In genomic region chrY:20891440-20892160, GRCh38 we compare ENCODE assay signal across 24 cellular contexts.
DNase-seq lines count a peak whose midpoint lies in the region; ATAC-seq and TF ChIP-seq lines count a peak whose summit lies in the region.
"Had no signal": no experiment of that assay in that cellular context is flagged by ENCODE, and none has a peak within 500 bp of the region (broad histone marks: within the 10 kb centered on the region; RNA-seq: fewer than 3 reads in every experiment).

No MANE protein-coding gene starts in this region.

- no CpG with 5 or more reads among the region's 3 CpGs for WGBS in right lobe of liver (ENCODE audit: insufficient coverage, low coverage, low lambda C conversion rate, missing lambda C conversion rate)

- no peak for TF ChIP-seq POLR2A in right lobe of liver (IDR thresholded peaks at IDR 0.05)

- H3K27ac ChIP-seq in right lobe of liver (no peak overlapping the region), brain microvascular endothelial cell (no peak overlapping the region)
- H3K27ac ChIP-seq: C4-2B, SK-N-MC, spleen had no signal

- peak; percentile 68 for ATAC-seq in stimulated activated naive CD8-positive, alpha-beta T cell treated with anti-CD3 and anti-CD28 coated beads, Interleukin-15, amount 100 ng/mL, for 72 hours
- no peak for ATAC-seq in stimulated activated naive CD8-positive, alpha-beta T cell treated with anti-CD3 and anti-CD28 coated beads, Interleukin-15, Interleukin-2, amounts not matched to agents 100 U/mL and 50 U/mL, for 24 hours
- ATAC-seq in HG02642 (IDR thresholded peaks at IDR 0.05; ENCODE audit: poor library complexity, unreplicated experiment) (peak; percentile 88), HG03432 (IDR thresholded peaks at IDR 0.05; ENCODE audit: unreplicated experiment) (peak; percentile 93), right lobe of liver (no peak)
- no peak for ATAC-seq in activated CD4-positive, CD25-positive, alpha-beta regulatory T cell treated with anti-CD3 and anti-CD28 coated beads, Interleukin-2, amount 50 U/mL, for 24 hours
- ATAC-seq: activated CD4-positive, alpha-beta T cell treated with anti-CD3 and anti-CD28 coated beads for 36 hours; effector memory CD8-positive, alpha-beta T cell; HepG2; left lobe of liver; Panc1 had no signal

- in situ Hi-C loops in brain microvascular endothelial cell (cut with HindIII; ENCODE audit: low pct_ligation_motif_present, low sequenced_read_pairs): no loop called here

- H3K27me3 ChIP-seq in right lobe of liver (no peaks in the 10 kb centered on the region), brain microvascular endothelial cell (replicated peaks) (no peaks in the 10 kb centered on the region)
- H3K27me3 ChIP-seq: spleen had no signal

- intact Hi-C loops in right lobe of liver (cut with DNase I): no loop called here

- H3K4me1 ChIP-seq in right lobe of liver: no peaks in the 10 kb centered on the region
- H3K4me1 ChIP-seq: spleen had no signal

- peak overlapping the region in 1 of 2 donors; percentile 18 for H3K4me3 Mint-ChIP-seq in stimulated activated naive CD8-positive, alpha-beta T cell treated with anti-CD3 and anti-CD28 coated beads, Interleukin-15, amount 100 ng/mL, for 72 hours
- H3K4me3 Mint-ChIP-seq: activated CD4-positive, alpha-beta T cell treated with anti-CD3 and anti-CD28 coated beads for 36 hours; effector memory CD8-positive, alpha-beta T cell; neural crest cell had no signal

- DNase-seq in stimulated activated naive CD8-positive, alpha-beta T cell treated with anti-CD3 and anti-CD28 coated beads, Interleukin-15, amount 100 ng/mL, for 72 hours: no peak
- no peak for DNase-seq in stimulated activated naive CD8-positive, alpha-beta T cell treated with anti-CD3 and anti-CD28 coated beads, Interleukin-15, Interleukin-2, amounts not matched to agents 100 U/mL and 50 U/mL, for 24 hours
- DNase-seq in KG1 (lab: John Stamatoyannopoulos, UW) (no peak), right lobe of liver (no peak), brain microvascular endothelial cell (no peak)
- DNase-seq: activated CD4-positive, alpha-beta T cell treated with anti-CD3 and anti-CD28 coated beads for 36 hours; activated naive CD4-positive, alpha-beta T cell; DMS 273 treated with DMSO at 0.1 percent for 48 hours; effector memory CD8-positive, alpha-beta T cell; GDM1; glutamatergic neuron; NCI-H1436; NCI-H2227 treated with DMSO at 0.1 percent for 48 hours; spleen; T1000 had no signal

- H3K27ac Mint-ChIP-seq in stimulated activated naive CD8-positive, alpha-beta T cell treated with anti-CD3 and anti-CD28 coated beads, Interleukin-15, amount 100 ng/mL, for 72 hours: no peak overlapping the region
- H3K27ac Mint-ChIP-seq: activated CD4-positive, alpha-beta T cell treated with anti-CD3 and anti-CD28 coated beads for 36 hours; effector memory CD8-positive, alpha-beta T cell had no signal

- H3K27me3 Mint-ChIP-seq in stimulated activated naive CD8-positive, alpha-beta T cell treated with anti-CD3 and anti-CD28 coated beads, Interleukin-15, amount 100 ng/mL, for 72 hours: no peaks in the 10 kb centered on the region
- H3K27me3 Mint-ChIP-seq: activated CD4-positive, alpha-beta T cell treated with anti-CD3 and anti-CD28 coated beads for 36 hours had no signal

- H3K9me3 ChIP-seq in right lobe of liver: no peaks in the 10 kb centered on the region
- H3K9me3 ChIP-seq: spleen had no signal

- H3K4me3 ChIP-seq in right lobe of liver (no peak overlapping the region), brain microvascular endothelial cell (ENCODE audit: low read depth, low read length) (no peak overlapping the region)
- H3K4me3 ChIP-seq: SK-N-MC, spleen had no signal

- peaks cover 10% of the 10 kb centered on the region for H3K4me1 Mint-ChIP-seq in stimulated activated naive CD8-positive, alpha-beta T cell treated with anti-CD3 and anti-CD28 coated beads, Interleukin-15, amount 100 ng/mL, for 72 hours
- H3K4me1 Mint-ChIP-seq: neural crest cell had no signal

- H3K9me3 Mint-ChIP-seq in stimulated activated naive CD8-positive, alpha-beta T cell treated with anti-CD3 and anti-CD28 coated beads, Interleukin-15, amount 100 ng/mL, for 72 hours: peaks cover 0 to 5% of the 10 kb centered on the region in 2 donors
- H3K9me3 Mint-ChIP-seq: effector memory CD8-positive, alpha-beta T cell; neural crest cell had no signal

- TF ChIP-seq CTCF in right lobe of liver (IDR thresholded peaks at IDR 0.05): no peak
- no peak for TF ChIP-seq CTCF in brain microvascular endothelial cell (IDR thresholded peaks at IDR 0.05; ENCODE audit: low read depth, low read length, missing control alignments)

- H3K36me3 ChIP-seq in right lobe of liver (no peaks in the 10 kb centered on the region), brain microvascular endothelial cell (replicated peaks) (no peaks in the 10 kb centered on the region)
- H3K36me3 ChIP-seq: spleen had no signal

Comparison
In these comparisons a context has a peak if more than half of its experiments do, and no peak if none do; other contexts are left out.
1. ATAC-seq: peak in stimulated activated naive CD8-positive, alpha-beta T cell treated with anti-CD3 and anti-CD28 coated beads, Interleukin-15, amount 100 ng/mL, for 72 hours (single experiment), HG02642 (single experiment) and HG03432 (single experiment); none in stimulated activated naive CD8-positive, alpha-beta T cell treated with anti-CD3 and anti-CD28 coated beads, Interleukin-15, Interleukin-2, amounts not matched to agents 100 U/mL and 50 U/mL, for 24 hours (single experiment), right lobe of liver (0 of 4) and activated CD4-positive, CD25-positive, alpha-beta regulatory T cell treated with anti-CD3 and anti-CD28 coated beads, Interleukin-2, amount 50 U/mL, for 24 hours (0 of 2).